In genomic region chr7:133458688-133459087, GRCh38 we compare ENCODE assay signal across 22 cellular contexts.
DNase-seq lines count a peak whose midpoint lies in the region; ATAC-seq and TF ChIP-seq lines count a peak whose summit lies in the region.
"Had no signal": no experiment of that assay in that cellular context is flagged by ENCODE, and none has a peak within 500 bp of the region (broad histone marks: within the 10 kb centered on the region; RNA-seq: fewer than 3 reads in every experiment).

No MANE protein-coding gene starts in this region.

- H3K9me3 Mint-ChIP-seq in activated T-helper 2 cell treated with anti-CD3 and anti-CD28 coated beads, Interferon-gamma antibody, Interleukin-2, Interleukin-4, amounts not matched to agents 10 μg/mL and 5 μg/mL and 100 μg/mL, durations not matched to agents 14 hours and 24 hours and 36 hours, result no peaks in the 10 kb centered on the region
- H3K9me3 Mint-ChIP-seq in neural crest cell, result no peaks in the 10 kb centered on the region
- peaks cover 8% of the 10 kb centered on the region for H3K9me3 Mint-ChIP-seq in activated CD4-positive, alpha-beta T cell treated with anti-CD3 and anti-CD28 coated beads, Interleukin-2, amount 10 ng/mL, durations not matched to agents 24 days and 14 days
- H3K9me3 Mint-ChIP-seq: CD8-positive, alpha-beta memory T cell had no signal

- H3K27me3 Mint-ChIP-seq in activated T-helper 2 cell treated with anti-CD3 and anti-CD28 coated beads, Interferon-gamma antibody, Interleukin-2, Interleukin-4, amounts not matched to agents 10 μg/mL and 5 μg/mL and 100 μg/mL, durations not matched to agents 14 hours and 24 hours and 36 hours (ENCODE audit: low read depth), result no peaks in the 10 kb centered on the region
- H3K27me3 Mint-ChIP-seq in neural crest cell (ENCODE audit: low read depth), result no peaks in the 10 kb centered on the region
- no peaks in the 10 kb centered on the region for H3K27me3 Mint-ChIP-seq in activated CD4-positive, alpha-beta T cell treated with anti-CD3 and anti-CD28 coated beads, Interleukin-2, amount 10 ng/mL, durations not matched to agents 24 days and 14 days
- H3K27me3 Mint-ChIP-seq: CD4-positive, alpha-beta memory T cell; CD4-positive, CD25-positive, alpha-beta regulatory T cell; CD8-positive, alpha-beta memory T cell had no signal

- H3K27ac Mint-ChIP-seq in activated T-helper 2 cell treated with anti-CD3 and anti-CD28 coated beads, Interferon-gamma antibody, Interleukin-2, Interleukin-4, amounts not matched to agents 10 μg/mL and 5 μg/mL and 100 μg/mL, durations not matched to agents 14 hours and 24 hours and 36 hours, result peak overlapping the region; percentile 72
- peak overlapping the region; percentile 72 for H3K27ac Mint-ChIP-seq in neural crest cell (ENCODE audit: unreplicated experiment)
- no peak overlapping the region for H3K27ac Mint-ChIP-seq in activated CD4-positive, alpha-beta T cell treated with anti-CD3 and anti-CD28 coated beads, Interleukin-2, amount 10 ng/mL, durations not matched to agents 24 days and 14 days
- H3K27ac Mint-ChIP-seq: CD14-positive monocyte; CD4-positive, alpha-beta memory T cell; CD4-positive, CD25-positive, alpha-beta regulatory T cell; CD8-positive, alpha-beta memory T cell had no signal

- peaks cover 31% of the 10 kb centered on the region for H3K4me1 Mint-ChIP-seq in activated T-helper 2 cell treated with anti-CD3 and anti-CD28 coated beads, Interferon-gamma antibody, Interleukin-2, Interleukin-4, amounts not matched to agents 10 μg/mL and 5 μg/mL and 100 μg/mL, durations not matched to agents 14 hours and 24 hours and 36 hours (ENCODE audit: low read depth)
- no peaks in the 10 kb centered on the region for H3K4me1 Mint-ChIP-seq in neural crest cell
- peaks cover 4% of the 10 kb centered on the region for H3K4me1 Mint-ChIP-seq in activated CD4-positive, alpha-beta T cell treated with anti-CD3 and anti-CD28 coated beads, Interleukin-2, amount 10 ng/mL, durations not matched to agents 24 days and 14 days
- H3K4me1 Mint-ChIP-seq: CD14-positive monocyte had no signal

- DNase-seq in activated T-helper 2 cell treated with anti-CD3 and anti-CD28 coated beads, Interferon-gamma antibody, Interleukin-2, Interleukin-4, amounts not matched to agents 10 μg/mL and 5 μg/mL and 100 μg/mL, durations not matched to agents 14 hours and 24 hours and 36 hours (ENCODE audit: low spot score), result no peak
- DNase-seq in neural crest cell (ENCODE audit: low read depth, low spot score) (no peak), NCI-H2029 treated with DMSO at 0.1 percent for 48 hours (lab: John Stamatoyannopoulos, UW) (no peak)
- DNase-seq in activated CD4-positive, alpha-beta T cell treated with anti-CD3 and anti-CD28 coated beads, Interleukin-2, amount 10 ng/mL, durations not matched to agents 24 days and 14 days, result no peak
- DNase-seq: 8988T; ACHN; BE2C; C1 segment of cervical spinal cord; CD4-positive, alpha-beta memory T cell; CD4-positive, CD25-positive, alpha-beta regulatory T cell; CD8-positive, alpha-beta memory T cell; COR-L47; DMS 273 treated with DMSO at 0.1 percent for 48 hours; DMS153; DMS53; DMS79; DND-41; EL; GDM1 had no signal

- peaks cover 14% of the 10 kb centered on the region for H3K36me3 Mint-ChIP-seq in activated T-helper 2 cell treated with anti-CD3 and anti-CD28 coated beads, Interferon-gamma antibody, Interleukin-2, Interleukin-4, amounts not matched to agents 10 μg/mL and 5 μg/mL and 100 μg/mL, durations not matched to agents 14 hours and 24 hours and 36 hours (ENCODE audit: low read depth)
- peaks cover 2% of the 10 kb centered on the region for H3K36me3 Mint-ChIP-seq in neural crest cell (ENCODE audit: low read depth)
- H3K36me3 Mint-ChIP-seq in activated CD4-positive, alpha-beta T cell treated with anti-CD3 and anti-CD28 coated beads, Interleukin-2, amount 10 ng/mL, durations not matched to agents 24 days and 14 days (ENCODE audit: low read depth), result no peaks in the 10 kb centered on the region

- peak overlapping the region; percentile 40 for H3K4me3 Mint-ChIP-seq in activated T-helper 2 cell treated with anti-CD3 and anti-CD28 coated beads, Interferon-gamma antibody, Interleukin-2, Interleukin-4, amounts not matched to agents 10 μg/mL and 5 μg/mL and 100 μg/mL, durations not matched to agents 14 hours and 24 hours and 36 hours (ENCODE audit: low read depth)
- H3K4me3 Mint-ChIP-seq in neural crest cell, result no peak overlapping the region
- H3K4me3 Mint-ChIP-seq in activated CD4-positive, alpha-beta T cell treated with anti-CD3 and anti-CD28 coated beads, Interleukin-2, amount 10 ng/mL, durations not matched to agents 24 days and 14 days, result no peak overlapping the region
- H3K4me3 Mint-ChIP-seq: CD14-positive monocyte; CD4-positive, CD25-positive, alpha-beta regulatory T cell; CD8-positive, alpha-beta memory T cell had no signal

- no peak for TF ChIP-seq CTCF in neural crest cell (conservative IDR thresholded peaks at IDR 0.05)

- no peak for ATAC-seq in GM21529 (IDR thresholded peaks at IDR 0.05; ENCODE audit: unreplicated experiment)
- ATAC-seq: GM12878 had no signal

- intact Hi-C loops in activated T-helper 2 cell treated with anti-CD3 and anti-CD28 coated beads, Interferon-gamma antibody, Interleukin-2, Interleukin-4, amounts not matched to agents 10 μg/mL and 5 μg/mL and 100 μg/mL, durations not matched to agents 14 hours and 24 hours and 36 hours (cut with micrococcal nuclease), result no loop called here
- intact Hi-C loops in activated CD4-positive, alpha-beta T cell treated with anti-CD3 and anti-CD28 coated beads, Interleukin-2, amount 10 ng/mL, durations not matched to agents 24 days and 14 days (cut with micrococcal nuclease), result no loop called here
